Comparison of ENCODE assay signal across 9 cellular contexts in genomic region chr16:50666658-50667496, GRCh38. TPM values are rescaled to one million over a fixed set of nuclear protein-coding genes. Genes with fewer than 3 reads are reported as not detected.
DNase-seq lines count a peak whose midpoint lies in the region; ATAC-seq and TF ChIP-seq lines count a peak whose summit lies in the region.
"Had no signal": no experiment of that assay in that cellular context is flagged by ENCODE, and none has a peak within 500 bp of the region (broad histone marks: within the 10 kb centered on the region; RNA-seq: fewer than 3 reads in every experiment).

No MANE protein-coding gene starts in this region.

- H3K36me3 ChIP-seq in A673 (ENCODE audit: insufficient read depth, low read length, poor library complexity, severe bottlenecking) (no peaks in the 10 kb centered on the region), OCI-LY7 (ENCODE audit: insufficient read depth, low read length) (no peaks in the 10 kb centered on the region)
- H3K36me3 ChIP-seq: heart left ventricle had no signal

- no peaks in the 10 kb centered on the region for H3K27me3 ChIP-seq in A673 (replicated peaks; ENCODE audit: insufficient read depth, low read depth, low read length, poor library complexity)
- H3K27me3 ChIP-seq: heart left ventricle had no signal

- no peak overlapping the region for H2AFZ ChIP-seq in OCI-LY7 (ENCODE audit: low read length)

- H3K4me1 ChIP-seq in A673 (ENCODE audit: insufficient read depth, low read length, poor library complexity, severe bottlenecking) (no peaks in the 10 kb centered on the region), OCI-LY7 (ENCODE audit: insufficient read depth, low read length, poor library complexity, severe bottlenecking) (no peaks in the 10 kb centered on the region)

- TF ChIP-seq CTCF in A673 (conservative IDR thresholded peaks at IDR 0.05; ENCODE audit: low read depth, low read length) (0 out of 2 replicates have a peak, but pooled peaks have one; percentile 17), nephron (IDR thresholded peaks at IDR 0.05; ENCODE audit: unreplicated experiment in 3 of 3) (no peak), OCI-LY7 (conservative IDR thresholded peaks at IDR 0.05; ENCODE audit: low read length) (no peak)

- intact Hi-C loops in A673 (cut with micrococcal nuclease; ENCODE audit: unreplicated experiment): loop anchor here (1.0 to 10.0 kb wide), 2 partner anchors 139 to 302 kb away; partner anchors contain the start of gene BRD7
- intact Hi-C loops in OCI-LY7 (cut with micrococcal nuclease; ENCODE audit: unreplicated experiment): no loop called here

- peaks cover 8% of the 10 kb centered on the region for H3K36me3 Mint-ChIP-seq in nephron (ENCODE audit: low read depth)

- H3K9me2 ChIP-seq in OCI-LY7 (ENCODE audit: insufficient read depth, low read length): no peaks in the 10 kb centered on the region

- H3K27ac Mint-ChIP-seq in nephron: peak overlapping the region in 2 of 3 experiments; percentile 57 to 58

- no peaks in the 10 kb centered on the region for H3K79me2 ChIP-seq in OCI-LY7 (ENCODE audit: insufficient read depth, low read depth, low read length)

- BruUV-seq in A673 (replicated peaks; lab: Mats Ljungman, UMichigan): no TSS peak
- no TSS peak for BruUV-seq in OCI-LY7 (replicated peaks; lab: Mats Ljungman, UMichigan)

- DNase-seq in A673 (ENCODE audit: low spot score): no peak
- peak; percentile 28 for DNase-seq in activated CD4-positive, alpha-beta T cell treated with anti-CD3 and anti-CD28 coated beads, Interleukin-2, amount 50 U/mL, for 1 hour
- DNase-seq in OCI-LY7 (ENCODE audit: low spot score): no peak
- no peak for DNase-seq in cerebellar nuclear complex (lab: John Stamatoyannopoulos, UW)
- no peak for DNase-seq in EL

- H3K4me3 Mint-ChIP-seq in nephron: no peak overlapping the region

- peaks cover 27% of the 10 kb centered on the region for H3K4me1 Mint-ChIP-seq in nephron

- CTCF ChIA-PET in A673 (lab: Charles Lee) (interaction anchor here (0.6 kb wide), 1 partner anchor 144 kb away, joined by 4 read pairs; no protein-coding TSS in a partner anchor), OCI-LY7 (lab: Charles Lee; ENCODE audit: unreplicated experiment) (interaction anchor here (0.6 to 1.2 kb wide), 4 partner anchors 14 to 1991 kb away, joined by 3 to 4 read pairs (median 3); partner anchors contain the start of gene SNX20)

- no peak overlapping the region for H3K27ac ChIP-seq in A673 (ENCODE audit: low read depth, low read length, poor library complexity, severe bottlenecking)
- no peak overlapping the region for H3K27ac ChIP-seq in OCI-LY7 (ENCODE audit: low read depth, low read length, poor library complexity, severe bottlenecking)

- POLR2A ChIA-PET in A673 (lab: Charles Lee; ENCODE audit: low non-redundant PET): no interaction called here
- POLR2A ChIA-PET in OCI-LY7 (lab: Charles Lee): interaction anchor here (0.6 kb wide), 1 partner anchor 133 kb away, joined by 3 read pairs; no protein-coding TSS in a partner anchor

- peaks cover 9% of the 10 kb centered on the region for H3K9me3 ChIP-seq in A673 (ENCODE audit: low read depth, low read length, poor library complexity, severe bottlenecking)
- peaks cover 2% of the 10 kb centered on the region; the same call in 1 of the 2 replicates for H3K9me3 ChIP-seq in OCI-LY7 (ENCODE audit: low read length)

- no peak overlapping the region for H3K4me3 ChIP-seq in A673 (ENCODE audit: low read depth, low read length, poor library complexity, severe bottlenecking)
- no peak overlapping the region for H3K4me3 ChIP-seq in OCI-LY7 (ENCODE audit: low read depth, low read length, poor library complexity, severe bottlenecking)

- peaks cover 10% of the 10 kb centered on the region for H3K9me3 Mint-ChIP-seq in nephron

- ATAC-seq in GM19351 (IDR thresholded peaks at IDR 0.05; ENCODE audit: unreplicated experiment) (peak; percentile 90), HG03196 (IDR thresholded peaks at IDR 0.05; ENCODE audit: unreplicated experiment) (peak; percentile 74)
- ATAC-seq: heart left ventricle had no signal

- H3K27me3 Mint-ChIP-seq in nephron (ENCODE audit: low read depth): peaks cover 5% of the 10 kb centered on the region

- no peaks in the 10 kb centered on the region for H4K20me1 ChIP-seq in OCI-LY7 (ENCODE audit: insufficient read depth, low read length)

- H3K4me2 ChIP-seq in OCI-LY7 (ENCODE audit: low read length): no peak overlapping the region

RNA-seq across cellular contexts. Expression of gene SNX20, which starts 14.2 kb away (rescaled TPM):
- total RNA-seq in A673 (2021) (not detected in 2 replicates), OCI-LY7 (2022) (1.3 and 1.5 TPM in 2 replicates)
- total RNA-seq in OCI-LY7 (2014; rRNA removed; shearing (Covaris generic)): 2.3 and 5.8 TPM in 2 replicates

RNA-seq across cellular contexts. Expression of gene NOD2, which starts 26.5 kb away (rescaled TPM):
- not detected in 2 replicates for total RNA-seq in A673 (2021)
- not detected in 2 replicates for total RNA-seq in OCI-LY7 (2014; rRNA removed; shearing (Covaris generic))
- not detected in 2 replicates for total RNA-seq in OCI-LY7 (2022)
